Comparison of ENCODE assay signal across 23 cellular contexts in genomic region chr7:143369678-143370651, GRCh38. TPM values are rescaled to one million over a fixed set of nuclear protein-coding genes. Genes with fewer than 3 reads are reported as not detected.
DNase-seq lines count a peak whose midpoint lies in the region; ATAC-seq and TF ChIP-seq lines count a peak whose summit lies in the region.
"Had no signal": no experiment of that assay in that cellular context is flagged by ENCODE, and none has a peak within 500 bp of the region (broad histone marks: within the 10 kb centered on the region; RNA-seq: fewer than 3 reads in every experiment).

No MANE protein-coding gene starts in this region.

- H3K4me3 Mint-ChIP-seq in WTC11 (peak overlapping the region; percentile 20), progenitor cell of endocrine pancreas (ENCODE audit: low read depth) (no peak overlapping the region)
- H3K4me3 Mint-ChIP-seq: activated T-helper 1 cell treated with anti-CD3 and anti-CD28 coated beads, Interleukin-12 subunit alpha, Interleukin-12 subunit beta, Interleukin-2, Interleukin-4 antibody, amounts not matched to agents 30 ng/mL and 10 ng/mL and 1 ng/mL, durations not matched to agents 14 hours and 24 hours and 36 hours had no signal

- no peak for TF ChIP-seq CTCF in HCT116 (IDR thresholded peaks at IDR 0.05 in 2 of 3, conservative IDR thresholded peaks at IDR 0.05 in 1 of 3; ENCODE audit: borderline replicate concordance in 1 of 3, insufficient read depth in 1 of 3, low read depth in 2 of 3, low read length in 2 of 3)
- TF ChIP-seq CTCF in WTC11 (IDR thresholded peaks at IDR 0.05), result no peak
- no peak for TF ChIP-seq CTCF in progenitor cell of endocrine pancreas (IDR thresholded peaks at IDR 0.05; ENCODE audit: unreplicated experiment)

- H3K4me1 ChIP-seq in HCT116 (ENCODE audit: control insufficient read depth in 1 of 2, insufficient read depth in 2 of 2, low read length in 2 of 2) (peaks cover 11 to 44% of the 10 kb centered on the region in 2 experiments), iPS-18a (ENCODE audit: control insufficient read depth, low read depth, low read length) (peaks cover 23% of the 10 kb centered on the region)

- H3K36me3 ChIP-seq in HCT116 (ENCODE audit: control insufficient read depth in 1 of 2, insufficient read depth in 2 of 2, low read length in 2 of 2), result no peaks in the 10 kb centered on the region
- no peaks in the 10 kb centered on the region for H3K36me3 ChIP-seq in iPS-18a (ENCODE audit: control insufficient read depth, low read depth, low read length)
- H3K36me3 ChIP-seq: right atrium auricular region, thoracic aorta had no signal

- no peaks in the 10 kb centered on the region for H3K9me2 ChIP-seq in HCT116 (ENCODE audit: insufficient read depth)

- CTCF ChIA-PET in HCT116 (lab: Charles Lee) (interaction anchor here (1.1 to 1.6 kb wide), 2 partner anchors 10 to 35 kb away, joined by 3 read pairs; no protein-coding TSS in a partner anchor), WTC11 (lab: Charles Lee) (interaction anchor here (0.7 to 4.8 kb wide), 13 partner anchors 10 to 129 kb away, joined by 3 to 68 read pairs (median 3); partner anchors contain the start of gene CASP2)

- H3K79me2 ChIP-seq in HCT116 (ENCODE audit: insufficient read depth, low read length), result no peaks in the 10 kb centered on the region

- TF ChIP-seq RAD21 in HCT116 (IDR thresholded peaks at IDR 0.05; ENCODE audit: low read depth), result no peak

- H3K27me3 ChIP-seq in HCT116 (ENCODE audit: insufficient read depth, low read length) (no peaks in the 10 kb centered on the region), iPS-18a (ENCODE audit: control insufficient read depth, insufficient read depth, low read length) (no peaks in the 10 kb centered on the region)
- H3K27me3 ChIP-seq: dorsolateral prefrontal cortex, right atrium auricular region had no signal

- peaks cover 61% of the 10 kb centered on the region for H3K4me1 Mint-ChIP-seq in WTC11
- H3K4me1 Mint-ChIP-seq in progenitor cell of endocrine pancreas (ENCODE audit: low read depth), result peaks cover 12% of the 10 kb centered on the region

- H3K4me2 ChIP-seq in HCT116 (ENCODE audit: low read length), result peak overlapping the region; percentile 59; the same call in 1 of the 2 replicates

- no peaks in the 10 kb centered on the region for H3K36me3 Mint-ChIP-seq in WTC11
- no peaks in the 10 kb centered on the region for H3K36me3 Mint-ChIP-seq in progenitor cell of endocrine pancreas (ENCODE audit: insufficient read depth)

- no TSS peak for BruUV-seq in HCT116 (replicated peaks; lab: Mats Ljungman, UMichigan)

- TF ChIP-seq POLR2A in HCT116 (IDR thresholded peaks at IDR 0.05; ENCODE audit: borderline replicate concordance, extremely low read depth, insufficient read depth, insufficient read length), result no peak

- H3K9me3 ChIP-seq in HCT116 (ENCODE audit: control insufficient read depth in 1 of 2, insufficient read depth in 1 of 2, low read depth in 1 of 2, low read length in 2 of 2), result no peaks in the 10 kb centered on the region
- H3K9me3 ChIP-seq in iPS-18a (ENCODE audit: control insufficient read depth, low read depth, low read length), result no peaks in the 10 kb centered on the region
- H3K9me3 ChIP-seq: right atrium auricular region, thoracic aorta had no signal

- H3K27ac Mint-ChIP-seq in WTC11, result peak overlapping the region; percentile 88
- peak overlapping the region; percentile 67 for H3K27ac Mint-ChIP-seq in progenitor cell of endocrine pancreas
- H3K27ac Mint-ChIP-seq: activated T-helper 1 cell treated with anti-CD3 and anti-CD28 coated beads, Interleukin-12 subunit alpha, Interleukin-12 subunit beta, Interleukin-2, Interleukin-4 antibody, amounts not matched to agents 30 ng/mL and 10 ng/mL and 1 ng/mL, durations not matched to agents 14 hours and 24 hours and 36 hours had no signal

- RAD21 ChIA-PET in HCT116 (lab: Charles Lee; ENCODE audit: low non-redundant PET in 1 of 2, low total read pairs in 2 of 2, uncharacterized antibody in 2 of 2, unreplicated experiment in 2 of 2), result interaction anchor here in 1 of 2 experiments (0.9 kb wide), 1 partner anchor 130 kb away, joined by 3 read pairs; no protein-coding TSS in a partner anchor

- H3K4me3 ChIP-seq in HCT116 (replicated peaks in 1 of 2; ENCODE audit: low read depth in 1 of 2, low read length in 2 of 2) (no peak overlapping the region), iPS-18a (ENCODE audit: low read length) (no peak overlapping the region)
- H3K4me3 ChIP-seq: dorsolateral prefrontal cortex, right atrium auricular region, SK-N-MC, thoracic aorta had no signal

- DNase-seq in HCT116 (ENCODE audit: low read depth, low spot score) (no peak), WTC11 (ENCODE audit: low spot score) (peak; percentile 42), progenitor cell of endocrine pancreas (ENCODE audit: low spot score, unreplicated experiment) (no peak), 8988T (no peak)
- no peak for DNase-seq in activated T-cell treated with anti-CD3 and anti-CD28 coated beads, Interleukin-2, amount 50 U/mL, for 1 hour
- DNase-seq: activated CD4-positive, CD25-positive, alpha-beta regulatory T cell treated with anti-CD3 and anti-CD28 coated beads, Interleukin-2, amount 50 U/mL, for 72 hours; AML-193; DMS79 treated with DMSO at 0.1 percent for 48 hours; erythroblast; foreskin melanocyte; NCI-H187 treated with DMSO at 0.1 percent for 48 hours; NCI-H226; occipital lobe had no signal

- H3K9me3 Mint-ChIP-seq in WTC11 (no peaks in the 10 kb centered on the region), progenitor cell of endocrine pancreas (ENCODE audit: low read depth) (no peaks in the 10 kb centered on the region)
- H3K9me3 Mint-ChIP-seq: activated T-helper 1 cell treated with anti-CD3 and anti-CD28 coated beads, Interleukin-12 subunit alpha, Interleukin-12 subunit beta, Interleukin-2, Interleukin-4 antibody, amounts not matched to agents 30 ng/mL and 10 ng/mL and 1 ng/mL, durations not matched to agents 14 hours and 24 hours and 36 hours had no signal

- intact Hi-C loops in HCT116 (cut with micrococcal nuclease), result no loop called here

- ATAC-seq in HCT116 (no peak), WTC11 (peak; percentile 63), HG03354 (IDR thresholded peaks at IDR 0.05; ENCODE audit: poor library complexity, severe bottlenecking, unreplicated experiment) (no peak)
- ATAC-seq: Panc1 had no signal

- H3K27me3 Mint-ChIP-seq in WTC11 (ENCODE audit: low read depth) (peaks cover 6% of the 10 kb centered on the region), progenitor cell of endocrine pancreas (peaks cover 34% of the 10 kb centered on the region)

- no peaks in the 10 kb centered on the region for H4K20me1 ChIP-seq in HCT116 (ENCODE audit: insufficient read depth)

- POLR2A ChIA-PET in HCT116 (lab: Charles Lee) (interaction anchor here (1.4 kb wide), 1 partner anchor 10 kb away, joined by 3 read pairs; no protein-coding TSS in a partner anchor), WTC11 (lab: Charles Lee) (interaction anchor here (1.1 to 2.6 kb wide), 4 partner anchors 11 to 25 kb away, joined by 3 to 16 read pairs (median 4); partner anchors contain the start of gene ZYX)

- H3K9ac ChIP-seq in HCT116 (ENCODE audit: low read length), result no peak overlapping the region
- H3K9ac ChIP-seq in iPS-18a (ENCODE audit: low read length), result peak overlapping the region; percentile 26

- peak overlapping the region; percentile 52 for H2AFZ ChIP-seq in HCT116 (ENCODE audit: low read depth, low read length, poor library complexity, severe bottlenecking)

- H3K27ac ChIP-seq in HCT116 (ENCODE audit: low read depth, low read length) (no peak overlapping the region), iPS-18a (ENCODE audit: low read length) (no peak overlapping the region)
- H3K27ac ChIP-seq: right atrium auricular region, SK-N-MC, thoracic aorta had no signal

TF ChIP-seq in HCT116, 20 proteins besides CTCF, POLR2A, EP300 and RAD21:
- TF ChIP-seq ATF3 (IDR thresholded peaks at IDR 0.05) (no peak), ZFX (IDR thresholded peaks at IDR 0.05) (no peak), ELF1 (IDR thresholded peaks at IDR 0.05; ENCODE audit: borderline replicate concordance, low read depth) (no peak), SIN3A (IDR thresholded peaks at IDR 0.05; ENCODE audit: low read depth) (no peak), EZH2 (IDR thresholded peaks at IDR 0.05) (no peak)

TF ChIP-seq in WTC11, 78 proteins besides CTCF, POLR2A, EP300 and RAD21 (continues in another document):
- TF ChIP-seq IRF1 (CRISPR knock-in tag; IDR thresholded peaks at IDR 0.05) (no peak), ZNF423 (CRISPR knock-in tag; IDR thresholded peaks at IDR 0.05) (0 out of 2 replicates have a peak, but pooled peaks have one; percentile 44), ZNF512 (CRISPR knock-in tag; IDR thresholded peaks at IDR 0.05; ENCODE audit: borderline replicate concordance) (no peak)

RNA-seq across cellular contexts. Expression of gene FAM131B, which starts 7.5 kb away (rescaled TPM):
- total RNA-seq in HCT116 (2021; ENCODE audit: unreplicated experiment) (0.20 TPM), WTC11 (2021) (24.0 to 26.3 TPM (median 25.3 TPM) in 3 replicates), progenitor cell of endocrine pancreas (2.3 and 3.7 TPM in 2 replicates)
- polyA plus RNA-seq in HCT116 (2012), result 0.21 and 0.34 TPM in 2 replicates

RNA-seq across cellular contexts. Expression of gene ZYX, which starts 11.2 kb away (rescaled TPM):
- total RNA-seq in HCT116 (2021; ENCODE audit: unreplicated experiment) (144 TPM), WTC11 (2021) (166 to 179 TPM (median 167 TPM) in 3 replicates), progenitor cell of endocrine pancreas (65.4 and 69.0 TPM in 2 replicates)
- 188 and 199 TPM in 2 replicates for polyA plus RNA-seq in HCT116 (2012)

RNA-seq across cellular contexts. Expression of gene EPHA1, which starts 38.7 kb away (rescaled TPM):
- total RNA-seq in HCT116 (2021; ENCODE audit: unreplicated experiment) (29.9 TPM), WTC11 (2021) (159 to 203 TPM (median 162 TPM) in 3 replicates), progenitor cell of endocrine pancreas (54.4 and 56.3 TPM in 2 replicates)
- 24.3 and 26.3 TPM in 2 replicates for polyA plus RNA-seq in HCT116 (2012)
- total RNA-seq: activated T-helper 1 cell treated with anti-CD3 and anti-CD28 coated beads, Interleukin-12 subunit alpha, Interleukin-12 subunit beta, Interleukin-2, Interleukin-4 antibody, amounts not matched to agents 30 ng/mL and 10 ng/mL and 1 ng/mL, durations not matched to agents 14 hours and 24 hours and 36 hours; occipital lobe had no signal

RNA-seq across cellular contexts. Expression of gene CLCN1, which starts 54.1 kb away (rescaled TPM):
- total RNA-seq in HCT116 (2021; ENCODE audit: unreplicated experiment), result 0.47 TPM
- polyA plus RNA-seq in HCT116 (2012), result 0.56 and 0.94 TPM in 2 replicates
- total RNA-seq in WTC11 (2021), result 0.23 to 0.46 TPM (median 0.28 TPM) in 3 replicates
- 0.09 and 0.14 TPM in 2 replicates for total RNA-seq in progenitor cell of endocrine pancreas
- total RNA-seq: activated T-helper 1 cell treated with anti-CD3 and anti-CD28 coated beads, Interleukin-12 subunit alpha, Interleukin-12 subunit beta, Interleukin-2, Interleukin-4 antibody, amounts not matched to agents 30 ng/mL and 10 ng/mL and 1 ng/mL, durations not matched to agents 14 hours and 24 hours and 36 hours; lower leg skin; right atrium auricular region; T-helper 2 cell treated with Interferon-gamma antibody and Interleukin-4, amounts not matched to agents 100 ng/mL and 5 ng/mL, for 36 hours had no signal
